1 cellular context compared by ENCODE assay signal in genomic region chr16:3589441-3589921, GRCh38.
TF ChIP-seq lines count a peak whose summit lies in the region.

No MANE protein-coding gene starts in this region.

TF ChIP-seq in K562, 482 proteins besides CTCF, POLR2A, EP300 and RAD21 (continues in another document):
- TF ChIP-seq POLR2G (IDR thresholded peaks at IDR 0.05; ENCODE audit: low read depth, low read length) (peak; percentile 48), CBFA2T3 (IDR thresholded peaks at IDR 0.05) (no peak), C11orf30 (IDR thresholded peaks at IDR 0.05; ENCODE audit: low read depth) (peak; percentile 93), NR4A1 (CRISPR knock-in tag; IDR thresholded peaks at IDR 0.05) (no peak), NR4A1 (tag; IDR thresholded peaks at IDR 0.05) (no peak), RBBP5 (IDR thresholded peaks at IDR 0.05; ENCODE audit: borderline replicate concordance, insufficient read depth, low read length, poor library complexity, severe bottlenecking) (peak; percentile 63), MLLT1 (IDR thresholded peaks at IDR 0.05) (peak in 1 of 2 experiments; percentile 52; a peak in 1 of 4 replicates), SAP30 (IDR thresholded peaks at IDR 0.05; ENCODE audit: borderline replicate concordance, insufficient read depth, low read depth, low read length, poor library complexity, severe bottlenecking) (no peak), ZBTB8A (IDR thresholded peaks at IDR 0.05; ENCODE audit: partially characterized antibody) (no peak), ZSCAN29 (IDR thresholded peaks at IDR 0.05) (no peak), ZNF316 (IDR thresholded peaks at IDR 0.05) (peak; percentile 89), ELF4 (CRISPR knock-in tag; IDR thresholded peaks at IDR 0.05) (no peak), HMG20B (CRISPR knock-in tag; IDR thresholded peaks at IDR 0.05) (no peak), ZNF217 (CRISPR knock-in tag; IDR thresholded peaks at IDR 0.05) (no peak), ARID3B (CRISPR knock-in tag; IDR thresholded peaks at IDR 0.05; ENCODE audit: borderline replicate concordance) (no peak), MGA (IDR thresholded peaks at IDR 0.05) (peak; percentile 80), MEIS2 (IDR thresholded peaks at IDR 0.05; ENCODE audit: partially characterized antibody) (no peak), KLF16 (IDR thresholded peaks at IDR 0.05) (no peak), ZKSCAN8 (CRISPR knock-in tag; IDR thresholded peaks at IDR 0.05) (no peak), ATF3 (IDR thresholded peaks at IDR 0.05) (peak; percentile 53; the same call in 1 of the 2 replicates), ATF3 (CRISPR knock-in tag; conservative IDR thresholded peaks at IDR 0.05) (no peak), NCOA6 (IDR thresholded peaks at IDR 0.05) (no peak), MAX (CRISPR knock-in tag; IDR thresholded peaks at IDR 0.05) (peak; percentile 41; the same call in 1 of the 2 replicates), FOXO4 (CRISPR knock-in tag; IDR thresholded peaks at IDR 0.05) (no peak), ZNF354B (CRISPR knock-in tag; IDR thresholded peaks at IDR 0.05) (no peak), ATF1 (CRISPR knock-in tag; IDR thresholded peaks at IDR 0.05) (no peak), ATF1 (tag; IDR thresholded peaks at IDR 0.05) (0 out of 2 replicates have a peak, but pooled peaks have one; percentile 9), RERE (CRISPR knock-in tag; IDR thresholded peaks at IDR 0.05; ENCODE audit: borderline replicate concordance) (no peak), RHOXF2B (CRISPR knock-in tag; conservative IDR thresholded peaks at IDR 0.05) (no peak)
- TF ChIP-seq, protein P1, sequence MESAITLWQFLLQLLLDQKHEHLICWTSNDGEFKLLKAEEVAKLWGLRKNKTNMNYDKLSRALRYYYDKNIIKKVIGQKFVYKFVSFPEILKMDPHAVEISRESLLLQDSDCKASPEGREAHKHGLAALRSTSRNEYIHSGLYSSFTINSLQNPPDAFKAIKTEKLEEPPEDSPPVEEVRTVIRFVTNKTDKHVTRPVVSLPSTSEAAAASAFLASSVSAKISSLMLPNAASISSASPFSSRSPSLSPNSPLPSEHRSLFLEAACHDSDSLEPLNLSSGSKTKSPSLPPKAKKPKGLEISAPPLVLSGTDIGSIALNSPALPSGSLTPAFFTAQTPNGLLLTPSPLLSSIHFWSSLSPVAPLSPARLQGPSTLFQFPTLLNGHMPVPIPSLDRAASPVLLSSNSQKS (CRISPR knock-in tag; IDR thresholded peaks at IDR 0.05): no peak
